Comparison of ENCODE assay signal across 10 cellular contexts in genomic region chr7:102415685-102416225, GRCh38. TPM values are rescaled to one million over a fixed set of nuclear protein-coding genes. Genes with fewer than 3 reads are reported as not detected.
A peak's percentile ranks its signal among the peaks of the same experiment; 100 is the strongest.
DNase-seq lines count a peak whose midpoint lies in the region; ATAC-seq, FAIRE-seq and TF ChIP-seq lines count a peak whose summit lies in the region.
"Had no signal": no experiment of that assay in that cellular context is flagged by ENCODE, and none has a peak within 500 bp of the region (broad histone marks: within the 10 kb centered on the region; RNA-seq: fewer than 3 reads in every experiment).

No MANE protein-coding gene starts in this region.

- in situ Hi-C loops in KBM-7 (cut with MboI; ENCODE audit: low pct_unique_long_range_greater_than_20kb, low sequenced_read_pairs) (no loop called here), mammary epithelial cell (cut with MboI; ENCODE audit: low sequenced_read_pairs in 2 of 2) (no loop called here)

- H4K20me1 ChIP-seq in mammary epithelial cell (ENCODE audit: insufficient read depth, low read length) = no peaks in the 10 kb centered on the region

- dilution Hi-C loops in mammary epithelial cell (cut with HindIII; ENCODE audit: low sequenced_read_pairs) = no loop called here

- no peak overlapping the region for H3K9ac ChIP-seq in mammary epithelial cell (ENCODE audit: insufficient read depth, low read length)

- CTCF ChIA-PET in mammary epithelial cell (lab: Charles Lee; ENCODE audit: low non-redundant PET) = no interaction called here

- no peaks in the 10 kb centered on the region for H3K9me3 ChIP-seq in mammary epithelial cell (replicated peaks; ENCODE audit: insufficient read depth, low read length)

- H2AFZ ChIP-seq in mammary epithelial cell (ENCODE audit: low read depth, low read length) = no peak overlapping the region

- ATAC-seq in GM18502 (IDR thresholded peaks at IDR 0.05; ENCODE audit: poor library complexity, unreplicated experiment) (peak; percentile 58), HG03565 (IDR thresholded peaks at IDR 0.05; ENCODE audit: unreplicated experiment) (no peak)

- no peak overlapping the region for H3K27ac ChIP-seq in mammary epithelial cell (ENCODE audit: insufficient read depth, low read depth, low read length)
- H3K27ac ChIP-seq: SK-N-MC had no signal

- H3K27me3 ChIP-seq in mammary epithelial cell (ENCODE audit: insufficient read depth, low read length) = no peaks in the 10 kb centered on the region

- 73% methylated on average over 8 of the region's 12 CpGs for WGBS in mammary epithelial cell (ENCODE audit: low coverage, missing lambda C conversion rate)

- no peak for TF ChIP-seq CTCF in mammary epithelial cell (conservative IDR thresholded peaks at IDR 0.05 in 1 of 2, IDR thresholded peaks at IDR 0.05 in 1 of 2; ENCODE audit: extremely low read depth in 1 of 2, insufficient read depth in 1 of 2, low read depth in 1 of 2, low read length in 2 of 2)

- no peak overlapping the region for H3K4me3 ChIP-seq in mammary epithelial cell (replicated peaks in 1 of 3; ENCODE audit: insufficient read depth in 1 of 3, low read depth in 2 of 3, low read length in 3 of 3)
- H3K4me3 ChIP-seq: SK-N-MC had no signal

- H3K79me2 ChIP-seq in mammary epithelial cell (ENCODE audit: insufficient read depth, low read length) = peaks cover 9% of the 10 kb centered on the region

- FAIRE-seq in RCC 7860 (lab: Jason Lieb, UNC) = no peak

- no peaks in the 10 kb centered on the region for H3K4me1 ChIP-seq in mammary epithelial cell (ENCODE audit: insufficient read depth, low read length)

- peak; percentile 29 for DNase-seq in KBM-7
- DNase-seq in activated gamma-delta T cell treated with anti-CD3 and anti-CD28 coated beads, Interleukin-2, amount 50 U/mL, for 16 hours (ENCODE audit: low read depth) = peak; percentile 46
- DNase-seq in stimulated activated CD4-positive, alpha-beta T cell treated with anti-CD3 and anti-CD28 coated beads, Interleukin-15, amount 100 ng/mL, for 1 hour (ENCODE audit: low read depth in 1 of 2, low spot score in 1 of 2) = peak; percentile 24 to 26
- DNase-seq in posterior vena cava (ENCODE audit: low spot score) = no peak
- DNase-seq in mammary epithelial cell = no peak
- DNase-seq in RCC 7860 (ENCODE audit: low spot score) = no peak

- H3K36me3 ChIP-seq in mammary epithelial cell (ENCODE audit: insufficient read depth, low read length) = peaks cover 10% of the 10 kb centered on the region

- no peak overlapping the region for H3K4me2 ChIP-seq in mammary epithelial cell (ENCODE audit: insufficient read depth, low read depth, low read length)

- BruUV-seq in mammary epithelial cell (replicated peaks; lab: Mats Ljungman, UMichigan) = no TSS peak

- intact Hi-C loops in posterior vena cava (cut with DNase I) (no loop called here), mammary epithelial cell (cut with micrococcal nuclease) (no loop called here)

RNA-seq across cellular contexts. Expression of gene ORAI2, which starts 17.6 kb away (rescaled TPM):
- total RNA-seq in posterior vena cava (10 to 100 TPM; 13.0 to 17.5 TPM), mammary epithelial cell (10 to 100 TPM; 17.3 to 28.0 TPM)
- 10.7 TPM for polyA plus RNA-seq in mammary epithelial cell
- polyA minus RNA-seq in mammary epithelial cell = 13.6 TPM

RNA-seq across cellular contexts. Expression of gene PRKRIP1, which starts 19.6 kb away (rescaled TPM):
- total RNA-seq in posterior vena cava = 10 to 100 TPM; 13.8 to 13.9 TPM
- total RNA-seq in mammary epithelial cell = 10 to 100 TPM; 13.3 to 27.1 TPM
- polyA plus RNA-seq in mammary epithelial cell = 13.2 TPM
- polyA minus RNA-seq in mammary epithelial cell = 1.0 TPM

RNA-seq across cellular contexts. Expression of gene ALKBH4, which starts 48.9 kb away (rescaled TPM):
- total RNA-seq in posterior vena cava (1 to 10 TPM; 6.4 to 6.8 TPM), mammary epithelial cell (10 to 100 TPM in 1 of 2 donors, 1 to 10 TPM in 1; 9.2 to 12.5 TPM)
- 5.3 TPM for polyA plus RNA-seq in mammary epithelial cell
- polyA minus RNA-seq in mammary epithelial cell = 0.41 TPM

RNA-seq across cellular contexts. Expression of gene LRWD1, which starts 49.0 kb away (rescaled TPM):
- 1 to 10 TPM; 6.6 to 9.2 TPM for total RNA-seq in posterior vena cava
- total RNA-seq in mammary epithelial cell = 10 to 100 TPM; 17.8 to 18.3 TPM
- polyA plus RNA-seq in mammary epithelial cell = 18.0 TPM
- polyA minus RNA-seq in mammary epithelial cell = 10.0 TPM

RNA-seq across cellular contexts. Expression of gene SPDYE6, which starts 59.5 kb away (rescaled TPM):
- total RNA-seq in posterior vena cava = not detected
- not detected for total RNA-seq in mammary epithelial cell
- not detected for polyA plus RNA-seq in mammary epithelial cell
- not detected for polyA minus RNA-seq in mammary epithelial cell
- total RNA-seq: fibroblast of villous mesenchyme had no signal

Comparison
In these comparisons a context has a peak if more than half of its experiments do, and no peak if none do; other contexts are left out.
1. DNase-seq: peak in KBM-7 (single experiment), activated gamma-delta T cell treated with anti-CD3 and anti-CD28 coated beads, Interleukin-2, amount 50 U/mL, for 16 hours (single experiment) and stimulated activated CD4-positive, alpha-beta T cell treated with anti-CD3 and anti-CD28 coated beads, Interleukin-15, amount 100 ng/mL, for 1 hour (2 of 2); none in posterior vena cava (single experiment), mammary epithelial cell (single experiment) and RCC 7860 (single experiment).